In genomic region chr3:123837858-123838257, GRCh38 we compare ENCODE assay signal across 24 cellular contexts.
"Had no signal": no experiment of that assay in that cellular context is flagged by ENCODE, and none has a peak within 500 bp of the region (broad histone marks: within the 10 kb centered on the region; RNA-seq: fewer than 3 reads in every experiment).

No MANE protein-coding gene starts in this region.

- H3K4me1 ChIP-seq: colonic mucosa, esophagus squamous epithelium, gastrocnemius medialis, heart right ventricle, left lung, lower lobe of right lung had no signal

- H3K4me1 Mint-ChIP-seq: endodermal cell, mesothelial cell of epicardium, naive B cell had no signal

- H3K27ac Mint-ChIP-seq: dendritic cell treated with granulocyte-macrophage colony-stimulating factor and Interleukin-4, amounts not matched to agents 40 ng/mL and 50 ng/mL, for 4 days; effector memory CD8-positive, alpha-beta T cell; endodermal cell; mesothelial cell of epicardium had no signal

- H3K36me3 Mint-ChIP-seq: naive B cell had no signal

- H3K4me3 ChIP-seq: colonic mucosa, esophagus squamous epithelium, gastrocnemius medialis, heart right ventricle, left lung, lower lobe of right lung, mucosa of descending colon had no signal

- H3K36me3 ChIP-seq: colonic mucosa, esophagus squamous epithelium, gastrocnemius medialis, heart right ventricle, left lung, lower lobe of right lung had no signal

- H3K27me3 ChIP-seq: colonic mucosa, gastrocnemius medialis, heart right ventricle, left lung had no signal

- H3K9me3 ChIP-seq: colonic mucosa had no signal

- ATAC-seq: effector memory CD8-positive, alpha-beta T cell; esophagus mucosa; gastrocnemius medialis; heart right ventricle; left cardiac atrium; left lung; left ventricle myocardium superior; lower lobe of right lung; mucosa of descending colon had no signal

- DNase-seq: colonic mucosa; cortex of kidney; effector CD8-positive, alpha-beta T cell; effector memory CD8-positive, alpha-beta T cell; endodermal cell; erythroblast; esophagus squamous epithelium; foreskin fibroblast; foreskin melanocyte; gastrocnemius medialis; glutamatergic neuron; head of caudate nucleus; heart right ventricle; hippocampal formation; left cardiac atrium; left lung; left ventricle myocardium superior; lower lobe of right lung; mesenchymal stem cell; mucosa of descending colon; naive B cell had no signal

- H3K27me3 Mint-ChIP-seq: dendritic cell treated with granulocyte-macrophage colony-stimulating factor and Interleukin-4, amounts not matched to agents 40 ng/mL and 50 ng/mL, for 4 days; naive B cell had no signal

- H3K4me3 Mint-ChIP-seq: dendritic cell treated with granulocyte-macrophage colony-stimulating factor and Interleukin-4, amounts not matched to agents 40 ng/mL and 50 ng/mL, for 4 days; effector memory CD8-positive, alpha-beta T cell; endodermal cell; mesothelial cell of epicardium; naive B cell had no signal
